In genomic region chr1:164017239-164017638, GRCh38 we compare ENCODE assay signal across 20 cellular contexts.
DNase-seq lines count a peak whose midpoint lies in the region; ATAC-seq, FAIRE-seq and TF ChIP-seq lines count a peak whose summit lies in the region.
"Had no signal": no experiment of that assay in that cellular context is flagged by ENCODE, and none has a peak within 500 bp of the region (broad histone marks: within the 10 kb centered on the region; RNA-seq: fewer than 3 reads in every experiment).

No MANE protein-coding gene starts in this region.

- H3K9me3 ChIP-seq in BE2C, result no peaks in the 10 kb centered on the region
- no peaks in the 10 kb centered on the region for H3K9me3 ChIP-seq in SJCRH30 (replicated peaks)
- H3K9me3 ChIP-seq in kidney (ENCODE audit: control insufficient read depth in 1 of 2, low read length in 2 of 2), result no peaks in the 10 kb centered on the region
- H3K9me3 ChIP-seq in CD8-positive, alpha-beta memory T cell (ENCODE audit: low read length), result peaks cover 3% of the 10 kb centered on the region
- H3K9me3 ChIP-seq: A549, Caco-2 had no signal

- no peak overlapping the region for H3K9ac ChIP-seq in kidney (ENCODE audit: low read length in 2 of 2)
- H3K9ac ChIP-seq: BLaER1 had no signal

- H3K4me3 ChIP-seq in BE2C (ENCODE audit: low read depth, low read length), result no peak overlapping the region
- no peak overlapping the region for H3K4me3 ChIP-seq in SJCRH30
- H3K4me3 ChIP-seq in kidney (ENCODE audit: low read length in 2 of 2), result no peak overlapping the region
- H3K4me3 ChIP-seq in CD8-positive, alpha-beta memory T cell (ENCODE audit: low read length), result no peak overlapping the region
- H3K4me3 ChIP-seq: A549, BLaER1, GM23338 had no signal

- H3K27ac Mint-ChIP-seq in CD8-positive, alpha-beta memory T cell, result no peak overlapping the region
- H3K27ac Mint-ChIP-seq: CD8-positive, alpha-beta T cell; GM23338 had no signal

- FAIRE-seq in kidney (lab: Jason Lieb, UNC), result no peak
- FAIRE-seq: A549, G401.6, GM12891, GM19239, H54 had no signal

- no peak overlapping the region for H3K27ac ChIP-seq in SJCRH30
- H3K27ac ChIP-seq in kidney (ENCODE audit: low read depth in 2 of 2, low read length in 2 of 2), result no peak overlapping the region
- no peak overlapping the region for H3K27ac ChIP-seq in CD8-positive, alpha-beta memory T cell (ENCODE audit: low read depth, low read length)
- H3K27ac ChIP-seq: A549, BLaER1, HL-60 had no signal

- peak; percentile 26 for DNase-seq in BE2C
- peak; percentile 66 for DNase-seq in COLO668 (lab: John Stamatoyannopoulos, UW; ENCODE audit: unreplicated experiment)
- DNase-seq in SJCRH30, result peak; percentile 1 to 10
- DNase-seq in kidney, result peak; percentile 27
- DNase-seq in stimulated activated CD4-positive, alpha-beta T cell treated with anti-CD3 and anti-CD28 coated beads, Interleukin-12 subunit alpha, Interleukin-12 subunit beta, amount 100 ng/mL, for 4 hours, result no peak
- DNase-seq in CD8-positive, alpha-beta memory T cell, result no peak
- DNase-seq in NOMO-1 (lab: John Stamatoyannopoulos, UW; ENCODE audit: unreplicated experiment in 2 of 2), result no peak
- DNase-seq: AML-193; Caco-2; CD8-positive, alpha-beta T cell; HCEC 1CT had no signal

- no peak overlapping the region for H3K4me3 Mint-ChIP-seq in CD8-positive, alpha-beta memory T cell
- H3K4me3 Mint-ChIP-seq: CD8-positive, alpha-beta T cell; GM23338 had no signal

- peaks cover 0 to 47% (median 19%) of the 10 kb centered on the region in 5 donors for H3K9me3 Mint-ChIP-seq in CD8-positive, alpha-beta memory T cell

- H3K4me1 ChIP-seq in BE2C (no peaks in the 10 kb centered on the region), SJCRH30 (no peaks in the 10 kb centered on the region), kidney (ENCODE audit: control insufficient read depth in 1 of 2, insufficient read depth in 1 of 2, low read depth in 1 of 2, low read length in 2 of 2) (no peaks in the 10 kb centered on the region)
- H3K4me1 ChIP-seq in CD8-positive, alpha-beta memory T cell (ENCODE audit: insufficient read depth, low read length), result no peaks in the 10 kb centered on the region
- H3K4me1 ChIP-seq: A549, BLaER1, Caco-2 had no signal

- CTCF ChIA-PET in CD8-positive, alpha-beta memory T cell (lab: Charles Lee), result no interaction called here

- POLR2A ChIA-PET in CD8-positive, alpha-beta memory T cell (lab: Charles Lee), result no interaction called here

- no peaks in the 10 kb centered on the region for H3K4me1 Mint-ChIP-seq in CD8-positive, alpha-beta memory T cell
- H3K4me1 Mint-ChIP-seq: GM23338 had no signal

- no peaks in the 10 kb centered on the region for H3K36me3 Mint-ChIP-seq in CD8-positive, alpha-beta memory T cell
- H3K36me3 Mint-ChIP-seq: CD8-positive, alpha-beta T cell had no signal

- ATAC-seq in GM19467 (IDR thresholded peaks at IDR 0.05; ENCODE audit: unreplicated experiment), result no peak
- ATAC-seq: A549; CD8-positive, alpha-beta T cell; GM23338 had no signal

- H3K27me3 ChIP-seq in BE2C (no peaks in the 10 kb centered on the region), SJCRH30 (no peaks in the 10 kb centered on the region)
- H3K27me3 ChIP-seq in CD8-positive, alpha-beta memory T cell (ENCODE audit: insufficient read depth, low read length, poor library complexity, severe bottlenecking), result no peaks in the 10 kb centered on the region
- H3K27me3 ChIP-seq: BLaER1 had no signal

- intact Hi-C loops in kidney (cut with DNase I), result no loop called here

- no peaks in the 10 kb centered on the region for H3K27me3 Mint-ChIP-seq in CD8-positive, alpha-beta memory T cell

- TF ChIP-seq CTCF in BE2C (IDR thresholded peaks at IDR 0.05; ENCODE audit: low read depth, low read length) (no peak), kidney (IDR thresholded peaks at IDR 0.05; ENCODE audit: borderline replicate concordance, extremely low read depth, insufficient read depth) (no peak)

- H3K36me3 ChIP-seq in BE2C (no peaks in the 10 kb centered on the region), SJCRH30 (no peaks in the 10 kb centered on the region), kidney (ENCODE audit: control insufficient read depth in 1 of 2, insufficient read depth in 2 of 2, low read length in 2 of 2) (no peaks in the 10 kb centered on the region)
- no peaks in the 10 kb centered on the region for H3K36me3 ChIP-seq in CD8-positive, alpha-beta memory T cell (ENCODE audit: insufficient read depth, low read length)
- H3K36me3 ChIP-seq: BLaER1 had no signal

Comparison
In these comparisons a context has a peak if more than half of its experiments do, and no peak if none do; other contexts are left out.
1. DNase-seq: peak in BE2C (single experiment), COLO668 (single experiment), SJCRH30 (2 of 2) and kidney (single experiment); none in stimulated activated CD4-positive, alpha-beta T cell treated with anti-CD3 and anti-CD28 coated beads, Interleukin-12 subunit alpha, Interleukin-12 subunit beta, amount 100 ng/mL, for 4 hours (single experiment), CD8-positive, alpha-beta memory T cell (0 of 5) and NOMO-1 (0 of 2).